In the genomic region with DNA sequence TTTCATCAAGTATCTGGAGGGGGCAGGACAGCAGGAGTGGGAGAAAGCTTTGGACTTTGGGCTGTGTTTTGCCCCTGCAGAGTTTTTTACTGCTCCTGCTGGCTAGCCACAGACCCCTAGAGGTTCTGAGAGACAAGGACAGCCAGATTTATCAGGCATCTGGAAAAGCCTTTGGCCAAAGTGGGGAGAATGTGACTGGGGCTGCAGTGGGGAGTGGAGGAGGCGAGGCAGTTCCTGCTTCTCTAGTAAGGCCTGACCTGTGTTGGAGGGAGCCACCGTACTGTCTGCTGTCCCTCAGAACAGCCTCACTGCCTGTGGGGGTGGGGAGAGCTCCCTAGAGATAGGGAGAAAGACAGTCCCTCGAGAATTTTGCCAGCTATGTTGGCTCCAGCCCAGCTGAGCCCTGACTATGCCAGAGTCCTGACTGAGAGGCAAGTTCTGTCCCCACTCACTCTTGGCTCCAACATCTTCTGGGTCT, we compare ENCODE assay signal across 9 cellular contexts. TPM values are rescaled to one million over a fixed set of nuclear protein-coding genes. Genes with fewer than 3 reads are reported as not detected.
A peak's percentile ranks its signal among the peaks of the same experiment; 100 is the strongest.
DNase-seq lines count a peak whose midpoint lies in the region; ATAC-seq and TF ChIP-seq lines count a peak whose summit lies in the region.
"Had no signal": no experiment of that assay in that cellular context is flagged by ENCODE, and none has a peak within 500 bp of the region (broad histone marks: within the 10 kb centered on the region; RNA-seq: fewer than 3 reads in every experiment).

No MANE protein-coding gene starts in this region.

- peak overlapping the region; percentile 96 for H2AK5ac ChIP-seq in mesendoderm (ENCODE audit: low read length)

- peak overlapping the region; percentile 98 for H3K56ac ChIP-seq in mesendoderm (ENCODE audit: low read length)

- H3K4me3 ChIP-seq in Panc1 (ENCODE audit: low read depth in 2 of 2, low read length in 2 of 2) (no peak overlapping the region), mesendoderm (ENCODE audit: low read length) (no peak overlapping the region), tibial nerve (no peak overlapping the region)

- H3K79me1 ChIP-seq in mesendoderm (ENCODE audit: low read length), result peaks cover 19% of the 10 kb centered on the region

- H3K4me2 ChIP-seq in mesendoderm (ENCODE audit: low read length), result peak overlapping the region; percentile 90

- peak overlapping the region; percentile 81 for H2BK5ac ChIP-seq in mesendoderm (ENCODE audit: low read length)

- H3K36me3 ChIP-seq in Panc1 (ENCODE audit: control insufficient read depth, insufficient read depth, low read length), result no peaks in the 10 kb centered on the region
- H3K36me3 ChIP-seq in mesendoderm (ENCODE audit: control insufficient read depth, insufficient read depth, low read length), result peaks cover 2% of the 10 kb centered on the region
- H3K36me3 ChIP-seq in tibial nerve, result no peaks in the 10 kb centered on the region

- DNase-seq in Panc1 (ENCODE audit: low read depth, low spot score), result no peak
- DNase-seq in endothelial cell (ENCODE audit: low spot score), result peak; percentile 14
- peak; percentile 81 for DNase-seq in mesendoderm
- no peak for DNase-seq in tibial nerve (ENCODE audit: low spot score in 2 of 2)
- no peak for DNase-seq in NCI-H2227 (lab: John Stamatoyannopoulos, UW; ENCODE audit: unreplicated experiment)
- DNase-seq: activated CD4-positive, alpha-beta T cell treated with anti-CD3 and anti-CD28 coated beads, Interleukin-2, amount 50 U/mL, for 4 hours; stimulated activated naive B cell treated with anti-CD40 and anti-IgM and Interleukin-4, amounts not matched to agents 10 μg/mL and 1 μg/mL and 100 μg/mL, for 72 hours had no signal

- H3K27ac ChIP-seq in Panc1 (ENCODE audit: low read length) (no peak overlapping the region), mesendoderm (ENCODE audit: low read depth, low read length) (peak overlapping the region; percentile 99), tibial nerve (peak overlapping the region in 3 of 4 donors; percentile 6 to 59 (median 13))

- H4K5ac ChIP-seq in mesendoderm (ENCODE audit: low read length), result no peak overlapping the region

- no peak overlapping the region for H2BK15ac ChIP-seq in mesendoderm (replicated peaks; ENCODE audit: low read depth)

- H3K9me3 Mint-ChIP-seq in endothelial cell (ENCODE audit: unreplicated experiment), result no peaks in the 10 kb centered on the region
- H3K9me3 Mint-ChIP-seq: stimulated activated naive B cell treated with anti-CD40 and anti-IgM and Interleukin-4, amounts not matched to agents 10 μg/mL and 1 μg/mL and 100 μg/mL, for 72 hours had no signal

- H3K27me3 ChIP-seq in Panc1 (ENCODE audit: control insufficient read depth, insufficient read depth, low read length), result no peaks in the 10 kb centered on the region
- no peaks in the 10 kb centered on the region for H3K27me3 ChIP-seq in mesendoderm (ENCODE audit: insufficient read depth, low read length, poor library complexity)
- H3K27me3 ChIP-seq in tibial nerve, result no peaks in the 10 kb centered on the region

- CTCF ChIA-PET in Panc1 (lab: Charles Lee), result no interaction called here

- H3K79me2 ChIP-seq in mesendoderm (ENCODE audit: control insufficient read depth, insufficient read depth, low read length), result peaks cover 17% of the 10 kb centered on the region

- peak overlapping the region; percentile 49 for H2BK120ac ChIP-seq in mesendoderm (ENCODE audit: low read depth, low read length)

- no CpG with 5 or more reads among the region's 3 CpGs for WGBS in mesendoderm (ENCODE audit: extremely low coverage, insufficient coverage, low lambda C conversion rate)
- 47 to 48% methylated on average over 3 of the region's 3 CpGs for WGBS in tibial nerve, 2 donors

- POLR2A ChIA-PET in Panc1 (lab: Charles Lee), result interaction anchor here (0.6 kb wide), 1 partner anchor 20 kb away, joined by 3 read pairs; no protein-coding TSS in a partner anchor

- no TSS peak for BruUV-seq in Panc1 (replicated peaks; lab: Mats Ljungman, UMichigan)

- intact Hi-C loops in Panc1 (cut with micrococcal nuclease; ENCODE audit: unreplicated experiment), result no loop called here

- ATAC-seq in Panc1, result peak; percentile 31; the same call in 1 of the 2 replicates
- no peak for ATAC-seq in HG03442 (IDR thresholded peaks at IDR 0.05; ENCODE audit: unreplicated experiment)
- ATAC-seq in GM21619 (IDR thresholded peaks at IDR 0.05; ENCODE audit: unreplicated experiment), result no peak
- ATAC-seq: stimulated activated naive B cell treated with anti-CD40 and anti-IgM and Interleukin-4, amounts not matched to agents 10 μg/mL and 1 μg/mL and 100 μg/mL, for 72 hours had no signal

- peak overlapping the region; percentile 85 for H3K18ac ChIP-seq in mesendoderm (ENCODE audit: low read length)

- TF ChIP-seq POLR2A in tibial nerve (IDR thresholded peaks at IDR 0.05), result no peak

- TF ChIP-seq EP300 in tibial nerve (IDR thresholded peaks at IDR 0.05), result no peak

- TF ChIP-seq CTCF in Panc1 (IDR thresholded peaks at IDR 0.05), result no peak
- peak; percentile 6 for TF ChIP-seq CTCF in endothelial cell (IDR thresholded peaks at IDR 0.05; ENCODE audit: unreplicated experiment)
- TF ChIP-seq CTCF in tibial nerve (IDR thresholded peaks at IDR 0.05), result no peak

- peaks cover 75% of the 10 kb centered on the region for H3K4me1 Mint-ChIP-seq in endothelial cell (ENCODE audit: unreplicated experiment)

- H4K8ac ChIP-seq in mesendoderm (ENCODE audit: low read depth, low read length), result no peak overlapping the region

- H3K27me3 Mint-ChIP-seq in endothelial cell (ENCODE audit: unreplicated experiment), result peaks cover 29% of the 10 kb centered on the region

- H3K23ac ChIP-seq in mesendoderm (ENCODE audit: low read length), result peak overlapping the region; percentile 17

- peak overlapping the region; percentile 84 for H3K9ac ChIP-seq in mesendoderm (ENCODE audit: low read length)

- peak overlapping the region; percentile 97 for H3K4me3 Mint-ChIP-seq in endothelial cell (ENCODE audit: unreplicated experiment)
- H3K4me3 Mint-ChIP-seq: stimulated activated naive B cell treated with anti-CD40 and anti-IgM and Interleukin-4, amounts not matched to agents 10 μg/mL and 1 μg/mL and 100 μg/mL, for 72 hours had no signal

- peaks cover 13% of the 10 kb centered on the region for H3K36me3 Mint-ChIP-seq in endothelial cell (ENCODE audit: low read depth, unreplicated experiment)

- in situ Hi-C loops in Panc1 (cut with HindIII; ENCODE audit: low pct_unique_long_range_greater_than_20kb, low sequenced_read_pairs), result no loop called here

- H3K9me3 ChIP-seq in Panc1 (ENCODE audit: control insufficient read depth, insufficient read depth, low read depth, low read length), result no peaks in the 10 kb centered on the region
- no peaks in the 10 kb centered on the region for H3K9me3 ChIP-seq in tibial nerve

- peak overlapping the region; percentile 100 for H3K27ac Mint-ChIP-seq in endothelial cell (ENCODE audit: unreplicated experiment)
- H3K27ac Mint-ChIP-seq: stimulated activated naive B cell treated with anti-CD40 and anti-IgM and Interleukin-4, amounts not matched to agents 10 μg/mL and 1 μg/mL and 100 μg/mL, for 72 hours had no signal

- peak overlapping the region; percentile 96 for H3K4ac ChIP-seq in mesendoderm (ENCODE audit: low read depth, low read length)

- H3K4me1 ChIP-seq in Panc1 (ENCODE audit: control insufficient read depth, insufficient read depth, low read length), result no peaks in the 10 kb centered on the region
- peaks cover 24% of the 10 kb centered on the region for H3K4me1 ChIP-seq in mesendoderm (ENCODE audit: control insufficient read depth, low read depth, low read length)
- H3K4me1 ChIP-seq in tibial nerve, result peaks cover 0 to 60% (median 13%) of the 10 kb centered on the region in 4 donors

RNA-seq across cellular contexts. Expression of a gene that starts 2.2 kb away (rescaled TPM):
- total RNA-seq in Panc1 (2021; ENCODE audit: unreplicated experiment), result 1.0 TPM
- 0.45 TPM for polyA plus RNA-seq in Panc1 (2012; ENCODE audit: insufficient read length)
- 94.2 TPM for total RNA-seq in endothelial cell (ENCODE audit: unreplicated experiment)
- polyA plus RNA-seq in mesendoderm (2013, experiment 1 of 2), result 9.9 TPM
- polyA plus RNA-seq in mesendoderm (2013, experiment 2 of 2), result 9.9 TPM
- 1 to 10 TPM; 2.4 to 7.1 (median 4.7) TPM for total RNA-seq in tibial nerve

Comparison
In these comparisons a context has a peak if more than half of its experiments do, and no peak if none do; other contexts are left out.
1. DNase-seq: peak in endothelial cell (single experiment) and mesendoderm (single experiment); none in Panc1 (single experiment), tibial nerve (0 of 2) and NCI-H2227 (single experiment).
2. RNA of a gene that starts 2.2 kb away (total RNA-seq): 94.2 TPM in endothelial cell (single experiment); 2.4 to 7.1 TPM in tibial nerve and 1.0 TPM in Panc1 (single experiment); every median in the first group is over 10 times any median in the second.